ENCODE assay signal across 1 cellular context in the genomic region with DNA sequence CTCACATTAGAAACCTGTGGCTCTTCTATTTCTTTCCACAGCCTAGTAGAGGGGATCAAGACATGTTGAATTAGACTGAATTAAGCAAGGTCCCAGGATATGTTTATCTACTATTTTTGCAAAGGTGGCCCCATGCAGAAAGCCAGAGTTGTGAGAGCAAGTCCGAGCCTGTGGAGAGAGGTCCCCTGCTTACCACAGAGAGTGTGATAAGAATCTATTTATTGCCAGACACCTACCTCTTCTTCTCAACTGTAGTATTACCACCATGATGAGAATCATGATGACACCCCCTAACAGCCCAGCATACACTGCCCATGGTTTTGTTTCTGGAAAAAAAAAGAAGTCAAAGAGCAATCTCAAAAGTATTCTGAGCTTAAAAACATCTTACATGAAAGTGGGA.
TF ChIP-seq lines count a peak whose summit lies in the region.

No MANE protein-coding gene starts in this region.

TF ChIP-seq in GM12878, 131 proteins besides CTCF, POLR2A, EP300 and RAD21 (continued from another document and continues in another):
- TF ChIP-seq EGR1 (IDR thresholded peaks at IDR 0.05; ENCODE audit: borderline replicate concordance in 1 of 2, low read depth in 2 of 2, low read length in 2 of 2) (no peak), SUZ12 (IDR thresholded peaks at IDR 0.05; ENCODE audit: unreplicated experiment) (no peak), MEF2B (IDR thresholded peaks at IDR 0.05; ENCODE audit: partially characterized antibody, poor library complexity, severe bottlenecking) (no peak), CBX5 (IDR thresholded peaks at IDR 0.05; ENCODE audit: low read depth) (no peak), SMAD5 (IDR thresholded peaks at IDR 0.05; ENCODE audit: low read depth) (no peak), MTA3 (IDR thresholded peaks at IDR 0.05; ENCODE audit: borderline replicate concordance, low read length) (no peak), ZNF274 (IDR thresholded peaks at IDR 0.05; ENCODE audit: insufficient read depth, insufficient read length) (no peak), FOXM1 (IDR thresholded peaks at IDR 0.05; ENCODE audit: low read depth, low read length) (no peak; the same call in 1 of the 2 replicates), NR2C1 (IDR thresholded peaks at IDR 0.05) (no peak), CEBPB (IDR thresholded peaks at IDR 0.05; ENCODE audit: borderline replicate concordance in 1 of 2, low read depth in 2 of 2, low read length in 2 of 2) (0 out of 4 replicates have a peak, but pooled peaks of 1 of the 2 experiments have one; percentile 42), BHLHE40 (IDR thresholded peaks at IDR 0.05; ENCODE audit: borderline replicate concordance in 1 of 2, low read depth in 2 of 2, low read length in 1 of 2) (no peak; a peak in 1 of 4 replicates), CREB1 (IDR thresholded peaks at IDR 0.05; ENCODE audit: low read depth) (0 out of 2 replicates have a peak, but pooled peaks have one; percentile 28), PAX5 (IDR thresholded peaks at IDR 0.05; ENCODE audit: borderline replicate concordance, low read depth, low read length) (peak; percentile 19; the same call in 1 of the 2 replicates), SMARCA5 (IDR thresholded peaks at IDR 0.05) (no peak), ZNF384 (IDR thresholded peaks at IDR 0.05; ENCODE audit: borderline replicate concordance, low read depth, low read length) (no peak), MYB (IDR thresholded peaks at IDR 0.05; ENCODE audit: borderline replicate concordance, low read depth, low read length) (no peak), CBX3 (IDR thresholded peaks at IDR 0.05; ENCODE audit: borderline replicate concordance, low read depth) (no peak), RB1 (IDR thresholded peaks at IDR 0.05; ENCODE audit: borderline replicate concordance) (no peak), ZNF217 (IDR thresholded peaks at IDR 0.05) (no peak), TCF12 (IDR thresholded peaks at IDR 0.05; ENCODE audit: low read depth, low read length) (no peak), BCL11A (IDR thresholded peaks at IDR 0.05; ENCODE audit: low read depth, low read length) (peak; percentile 28; the same call in 1 of the 2 replicates), STAT1 (conservative IDR thresholded peaks at IDR 0.05) (no peak), TCF7 (IDR thresholded peaks at IDR 0.05; ENCODE audit: borderline replicate concordance) (no peak), KLF5 (IDR thresholded peaks at IDR 0.05; ENCODE audit: partially characterized antibody) (no peak), ZBED1 (IDR thresholded peaks at IDR 0.05; ENCODE audit: borderline replicate concordance) (0 out of 2 replicates have a peak, but pooled peaks have one; percentile 3), RELA (IDR thresholded peaks at IDR 0.05; ENCODE audit: borderline replicate concordance, partially characterized antibody) (no peak), MYC (IDR thresholded peaks at IDR 0.05; ENCODE audit: insufficient read depth, insufficient read length, insufficient replicate concordance, low read length, severe bottlenecking) (no peak), WRNIP1 (IDR thresholded peaks at IDR 0.05; ENCODE audit: borderline replicate concordance, low read depth, low read length) (no peak), NRF1 (conservative IDR thresholded peaks at IDR 0.05; ENCODE audit: low read depth, low read length) (no peak), MEF2A (IDR thresholded peaks at IDR 0.05; ENCODE audit: insufficient read depth, low read depth, low read length) (peak; percentile 81), TCF3 (IDR thresholded peaks at IDR 0.05; ENCODE audit: borderline replicate concordance, insufficient read depth, low read depth, low read length) (no peak), ZNF622 (IDR thresholded peaks at IDR 0.05) (no peak), MXI1 (IDR thresholded peaks at IDR 0.05; ENCODE audit: low read depth, low read length) (no peak), GATAD2B (conservative IDR thresholded peaks at IDR 0.05; ENCODE audit: low read depth) (no peak)
- TF ChIP-seq, protein P1, sequence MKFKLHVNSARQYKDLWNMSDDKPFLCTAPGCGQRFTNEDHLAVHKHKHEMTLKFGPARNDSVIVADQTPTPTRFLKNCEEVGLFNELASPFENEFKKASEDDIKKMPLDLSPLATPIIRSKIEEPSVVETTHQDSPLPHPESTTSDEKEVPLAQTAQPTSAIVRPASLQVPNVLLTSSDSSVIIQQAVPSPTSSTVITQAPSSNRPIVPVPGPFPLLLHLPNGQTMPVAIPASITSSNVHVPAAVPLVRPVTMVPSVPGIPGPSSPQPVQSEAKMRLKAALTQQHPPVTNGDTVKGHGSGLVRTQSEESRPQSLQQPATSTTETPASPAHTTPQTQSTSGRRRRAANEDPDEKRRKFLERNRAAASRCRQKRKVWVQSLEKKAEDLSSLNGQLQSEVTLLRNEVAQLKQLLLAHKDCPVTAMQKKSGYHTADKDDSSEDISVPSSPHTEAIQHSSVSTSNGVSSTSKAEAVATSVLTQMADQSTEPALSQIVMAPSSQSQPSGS (IDR thresholded peaks at IDR 0.05; ENCODE audit: low read length), result peak; percentile 2; the same call in 1 of the 2 replicates
- TF ChIP-seq, protein P2, sequence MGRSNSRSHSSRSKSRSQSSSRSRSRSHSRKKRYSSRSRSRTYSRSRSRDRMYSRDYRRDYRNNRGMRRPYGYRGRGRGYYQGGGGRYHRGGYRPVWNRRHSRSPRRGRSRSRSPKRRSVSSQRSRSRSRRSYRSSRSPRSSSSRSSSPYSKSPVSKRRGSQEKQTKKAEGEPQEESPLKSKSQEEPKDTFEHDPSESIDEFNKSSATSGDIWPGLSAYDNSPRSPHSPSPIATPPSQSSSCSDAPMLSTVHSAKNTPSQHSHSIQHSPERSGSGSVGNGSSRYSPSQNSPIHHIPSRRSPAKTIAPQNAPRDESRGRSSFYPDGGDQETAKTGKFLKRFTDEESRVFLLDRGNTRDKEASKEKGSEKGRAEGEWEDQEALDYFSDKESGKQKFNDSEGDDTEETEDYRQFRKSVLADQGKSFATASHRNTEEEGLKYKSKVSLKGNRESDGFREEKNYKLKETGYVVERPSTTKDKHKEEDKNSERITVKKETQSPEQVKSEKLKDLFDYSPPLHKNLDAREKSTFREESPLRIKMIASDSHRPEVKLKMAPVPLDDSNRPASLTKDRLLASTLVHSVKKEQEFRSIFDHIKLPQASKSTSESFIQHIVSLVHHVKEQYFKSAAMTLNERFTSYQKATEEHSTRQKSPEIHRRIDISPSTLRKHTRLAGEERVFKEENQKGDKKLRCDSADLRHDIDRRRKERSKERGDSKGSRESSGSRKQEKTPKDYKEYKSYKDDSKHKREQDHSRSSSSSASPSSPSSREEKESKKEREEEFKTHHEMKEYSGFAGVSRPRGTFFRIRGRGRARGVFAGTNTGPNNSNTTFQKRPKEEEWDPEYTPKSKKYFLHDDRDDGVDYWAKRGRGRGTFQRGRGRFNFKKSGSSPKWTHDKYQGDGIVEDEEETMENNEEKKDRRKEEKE (IDR thresholded peaks at IDR 0.05), result no peak
- TF ChIP-seq, protein P3, sequence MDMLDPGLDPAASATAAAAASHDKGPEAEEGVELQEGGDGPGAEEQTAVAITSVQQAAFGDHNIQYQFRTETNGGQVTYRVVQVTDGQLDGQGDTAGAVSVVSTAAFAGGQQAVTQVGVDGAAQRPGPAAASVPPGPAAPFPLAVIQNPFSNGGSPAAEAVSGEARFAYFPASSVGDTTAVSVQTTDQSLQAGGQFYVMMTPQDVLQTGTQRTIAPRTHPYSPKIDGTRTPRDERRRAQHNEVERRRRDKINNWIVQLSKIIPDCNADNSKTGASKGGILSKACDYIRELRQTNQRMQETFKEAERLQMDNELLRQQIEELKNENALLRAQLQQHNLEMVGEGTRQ (IDR thresholded peaks at IDR 0.05; ENCODE audit: borderline replicate concordance, low read depth, low read length), result no peak
- TF ChIP-seq, protein P4, sequence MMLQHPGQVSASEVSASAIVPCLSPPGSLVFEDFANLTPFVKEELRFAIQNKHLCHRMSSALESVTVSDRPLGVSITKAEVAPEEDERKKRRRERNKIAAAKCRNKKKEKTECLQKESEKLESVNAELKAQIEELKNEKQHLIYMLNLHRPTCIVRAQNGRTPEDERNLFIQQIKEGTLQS (IDR thresholded peaks at IDR 0.05; ENCODE audit: borderline replicate concordance, extremely low read depth, low read depth, low read length), result no peak
- TF ChIP-seq, protein P5, sequence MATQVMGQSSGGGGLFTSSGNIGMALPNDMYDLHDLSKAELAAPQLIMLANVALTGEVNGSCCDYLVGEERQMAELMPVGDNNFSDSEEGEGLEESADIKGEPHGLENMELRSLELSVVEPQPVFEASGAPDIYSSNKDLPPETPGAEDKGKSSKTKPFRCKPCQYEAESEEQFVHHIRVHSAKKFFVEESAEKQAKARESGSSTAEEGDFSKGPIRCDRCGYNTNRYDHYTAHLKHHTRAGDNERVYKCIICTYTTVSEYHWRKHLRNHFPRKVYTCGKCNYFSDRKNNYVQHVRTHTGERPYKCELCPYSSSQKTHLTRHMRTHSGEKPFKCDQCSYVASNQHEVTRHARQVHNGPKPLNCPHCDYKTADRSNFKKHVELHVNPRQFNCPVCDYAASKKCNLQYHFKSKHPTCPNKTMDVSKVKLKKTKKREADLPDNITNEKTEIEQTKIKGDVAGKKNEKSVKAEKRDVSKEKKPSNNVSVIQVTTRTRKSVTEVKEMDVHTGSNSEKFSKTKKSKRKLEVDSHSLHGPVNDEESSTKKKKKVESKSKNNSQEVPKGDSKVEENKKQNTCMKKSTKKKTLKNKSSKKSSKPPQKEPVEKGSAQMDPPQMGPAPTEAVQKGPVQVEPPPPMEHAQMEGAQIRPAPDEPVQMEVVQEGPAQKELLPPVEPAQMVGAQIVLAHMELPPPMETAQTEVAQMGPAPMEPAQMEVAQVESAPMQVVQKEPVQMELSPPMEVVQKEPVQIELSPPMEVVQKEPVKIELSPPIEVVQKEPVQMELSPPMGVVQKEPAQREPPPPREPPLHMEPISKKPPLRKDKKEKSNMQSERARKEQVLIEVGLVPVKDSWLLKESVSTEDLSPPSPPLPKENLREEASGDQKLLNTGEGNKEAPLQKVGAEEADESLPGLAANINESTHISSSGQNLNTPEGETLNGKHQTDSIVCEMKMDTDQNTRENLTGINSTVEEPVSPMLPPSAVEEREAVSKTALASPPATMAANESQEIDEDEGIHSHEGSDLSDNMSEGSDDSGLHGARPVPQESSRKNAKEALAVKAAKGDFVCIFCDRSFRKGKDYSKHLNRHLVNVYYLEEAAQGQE (IDR thresholded peaks at IDR 0.05; ENCODE audit: low read depth, low read length), result no peak
- TF ChIP-seq, protein P6, sequence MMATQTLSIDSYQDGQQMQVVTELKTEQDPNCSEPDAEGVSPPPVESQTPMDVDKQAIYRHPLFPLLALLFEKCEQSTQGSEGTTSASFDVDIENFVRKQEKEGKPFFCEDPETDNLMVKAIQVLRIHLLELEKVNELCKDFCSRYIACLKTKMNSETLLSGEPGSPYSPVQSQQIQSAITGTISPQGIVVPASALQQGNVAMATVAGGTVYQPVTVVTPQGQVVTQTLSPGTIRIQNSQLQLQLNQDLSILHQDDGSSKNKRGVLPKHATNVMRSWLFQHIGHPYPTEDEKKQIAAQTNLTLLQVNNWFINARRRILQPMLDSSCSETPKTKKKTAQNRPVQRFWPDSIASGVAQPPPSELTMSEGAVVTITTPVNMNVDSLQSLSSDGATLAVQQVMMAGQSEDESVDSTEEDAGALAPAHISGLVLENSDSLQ (IDR thresholded peaks at IDR 0.05), result no peak
- TF ChIP-seq, protein P7, sequence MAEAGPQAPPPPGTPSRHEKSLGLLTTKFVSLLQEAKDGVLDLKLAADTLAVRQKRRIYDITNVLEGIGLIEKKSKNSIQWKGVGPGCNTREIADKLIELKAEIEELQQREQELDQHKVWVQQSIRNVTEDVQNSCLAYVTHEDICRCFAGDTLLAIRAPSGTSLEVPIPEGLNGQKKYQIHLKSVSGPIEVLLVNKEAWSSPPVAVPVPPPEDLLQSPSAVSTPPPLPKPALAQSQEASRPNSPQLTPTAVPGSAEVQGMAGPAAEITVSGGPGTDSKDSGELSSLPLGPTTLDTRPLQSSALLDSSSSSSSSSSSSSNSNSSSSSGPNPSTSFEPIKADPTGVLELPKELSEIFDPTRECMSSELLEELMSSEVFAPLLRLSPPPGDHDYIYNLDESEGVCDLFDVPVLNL (IDR thresholded peaks at IDR 0.05; ENCODE audit: low read depth, low read length), result no peak
- TF ChIP-seq, protein P8, sequence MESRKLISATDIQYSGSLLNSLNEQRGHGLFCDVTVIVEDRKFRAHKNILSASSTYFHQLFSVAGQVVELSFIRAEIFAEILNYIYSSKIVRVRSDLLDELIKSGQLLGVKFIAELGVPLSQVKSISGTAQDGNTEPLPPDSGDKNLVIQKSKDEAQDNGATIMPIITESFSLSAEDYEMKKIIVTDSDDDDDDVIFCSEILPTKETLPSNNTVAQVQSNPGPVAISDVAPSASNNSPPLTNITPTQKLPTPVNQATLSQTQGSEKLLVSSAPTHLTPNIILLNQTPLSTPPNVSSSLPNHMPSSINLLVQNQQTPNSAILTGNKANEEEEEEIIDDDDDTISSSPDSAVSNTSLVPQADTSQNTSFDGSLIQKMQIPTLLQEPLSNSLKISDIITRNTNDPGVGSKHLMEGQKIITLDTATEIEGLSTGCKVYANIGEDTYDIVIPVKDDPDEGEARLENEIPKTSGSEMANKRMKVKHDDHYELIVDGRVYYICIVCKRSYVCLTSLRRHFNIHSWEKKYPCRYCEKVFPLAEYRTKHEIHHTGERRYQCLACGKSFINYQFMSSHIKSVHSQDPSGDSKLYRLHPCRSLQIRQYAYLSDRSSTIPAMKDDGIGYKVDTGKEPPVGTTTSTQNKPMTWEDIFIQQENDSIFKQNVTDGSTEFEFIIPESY (IDR thresholded peaks at IDR 0.05), result no peak
- TF ChIP-seq, protein P9, sequence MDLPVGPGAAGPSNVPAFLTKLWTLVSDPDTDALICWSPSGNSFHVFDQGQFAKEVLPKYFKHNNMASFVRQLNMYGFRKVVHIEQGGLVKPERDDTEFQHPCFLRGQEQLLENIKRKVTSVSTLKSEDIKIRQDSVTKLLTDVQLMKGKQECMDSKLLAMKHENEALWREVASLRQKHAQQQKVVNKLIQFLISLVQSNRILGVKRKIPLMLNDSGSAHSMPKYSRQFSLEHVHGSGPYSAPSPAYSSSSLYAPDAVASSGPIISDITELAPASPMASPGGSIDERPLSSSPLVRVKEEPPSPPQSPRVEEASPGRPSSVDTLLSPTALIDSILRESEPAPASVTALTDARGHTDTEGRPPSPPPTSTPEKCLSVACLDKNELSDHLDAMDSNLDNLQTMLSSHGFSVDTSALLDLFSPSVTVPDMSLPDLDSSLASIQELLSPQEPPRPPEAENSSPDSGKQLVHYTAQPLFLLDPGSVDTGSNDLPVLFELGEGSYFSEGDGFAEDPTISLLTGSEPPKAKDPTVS (IDR thresholded peaks at IDR 0.05; ENCODE audit: low read depth, low read length), result no peak
